ENCODE assay signal across 38 cellular contexts in genomic region chr10:27833792-27834191, GRCh38.
"Had no signal": no experiment of that assay in that cellular context is flagged by ENCODE, and none has a peak within 500 bp of the region (broad histone marks: within the 10 kb centered on the region; RNA-seq: fewer than 3 reads in every experiment).

No MANE protein-coding gene starts in this region.

- DNase-seq: activated CD4-positive, alpha-beta memory T cell treated with anti-CD3 and anti-CD28 coated beads, Interleukin-2, amount 10 ng/mL, durations not matched to agents 7 days and 5 days; activated CD4-positive, alpha-beta T cell treated with anti-CD3 and anti-CD28 coated beads for 1 hour; activated CD4-positive, alpha-beta T cell treated with anti-CD3 and anti-CD28 coated beads for 36 hours; activated CD4-positive, alpha-beta T cell treated with anti-CD3 and anti-CD28 coated beads for 48 hours; activated CD4-positive, alpha-beta T cell treated with anti-CD3 and anti-CD28 coated beads, Interleukin-2, amount 10 ng/mL, durations not matched to agents 7 days and 5 days; activated CD4-positive, alpha-beta T cell treated with anti-CD3 and anti-CD28 coated beads, Interleukin-2, amount 50 U/mL, for 48 hours; activated CD4-positive, CD25-positive, alpha-beta regulatory T cell; activated CD8-positive, alpha-beta memory T cell treated with anti-CD3 and anti-CD28 coated beads for 24 hours; activated CD8-positive, alpha-beta memory T cell treated with anti-CD3 and anti-CD28 coated beads, Interleukin-2, amount 10 ng/mL, durations not matched to agents 7 days and 5 days; activated CD8-positive, alpha-beta memory T cell treated with anti-CD3 and anti-CD28 coated beads, Interleukin-2, amount 50 U/mL, for 48 hours; activated CD8-positive, alpha-beta T cell treated with anti-CD3 and anti-CD28 coated beads, Interleukin-2, amount 10 ng/mL, durations not matched to agents 7 days and 5 days; activated effector memory CD4-positive, alpha-beta T cell treated with Interleukin-2 at 50 U/mL for 16 hours; activated gamma-delta T cell; activated naive CD4-positive, alpha-beta T cell treated with anti-CD3 and anti-CD28 coated beads, Interleukin-2, amount 10 ng/mL, durations not matched to agents 7 days and 5 days; activated naive CD4-positive, alpha-beta T cell treated with Interleukin-2 at 50 U/mL for 16 hours; activated naive CD8-positive, alpha-beta T cell treated with anti-CD3 and anti-CD28 coated beads, Interleukin-2, amount 10 ng/mL, durations not matched to agents 7 days and 5 days; activated naive CD8-positive, alpha-beta T cell treated with anti-CD3 and anti-CD28 coated beads, Interleukin-2, amount 50 U/mL, for 24 hours; activated T-cell treated with anti-CD3 and anti-CD28 coated beads, Interleukin-2, amount 50 U/mL, for 24 hours; activated T-cell treated with anti-CD3 and anti-CD28 coated beads, Interleukin-2, amount 50 U/mL, for 48 hours; amygdala; anterior cingulate cortex; caudate nucleus; cerebellar nuclear complex; T-helper 1 cell; T-helper 2 cell; T-helper 9 cell had no signal

- H3K27ac Mint-ChIP-seq: activated CD4-positive, alpha-beta memory T cell treated with anti-CD3 and anti-CD28 coated beads, Interleukin-2, amount 10 ng/mL, durations not matched to agents 7 days and 5 days; activated CD4-positive, alpha-beta T cell treated with anti-CD3 and anti-CD28 coated beads for 36 hours; activated CD4-positive, alpha-beta T cell treated with anti-CD3 and anti-CD28 coated beads, Interleukin-2, amount 10 ng/mL, durations not matched to agents 7 days and 5 days; activated CD8-positive, alpha-beta memory T cell treated with anti-CD3 and anti-CD28 coated beads, Interleukin-2, amount 10 ng/mL, durations not matched to agents 7 days and 5 days; activated CD8-positive, alpha-beta T cell treated with anti-CD3 and anti-CD28 coated beads, Interleukin-2, amount 10 ng/mL, durations not matched to agents 7 days and 5 days; activated naive CD4-positive, alpha-beta T cell treated with anti-CD3 and anti-CD28 coated beads, Interleukin-2, amount 10 ng/mL, durations not matched to agents 7 days and 5 days; activated naive CD4-positive, alpha-beta T cell treated with anti-CD3 and anti-CD28 coated beads, Interleukin-2, amount 50 U/mL, for 24 hours; activated naive CD8-positive, alpha-beta T cell; activated naive CD8-positive, alpha-beta T cell treated with anti-CD3 and anti-CD28 coated beads, Interleukin-2, amount 10 ng/mL, durations not matched to agents 7 days and 5 days; activated naive CD8-positive, alpha-beta T cell treated with anti-CD3 and anti-CD28 coated beads, Interleukin-2, amount 50 U/mL, for 24 hours; activated T-cell treated with anti-CD3 and anti-CD28 coated beads, Interleukin-2, amount 50 U/mL, for 24 hours; activated T-helper 2 cell treated with anti-CD3 and anti-CD28 coated beads, Interferon-gamma antibody, Interleukin-2, Interleukin-4, amounts not matched to agents 10 μg/mL and 5 μg/mL and 100 μg/mL, durations not matched to agents 14 hours and 24 hours and 36 hours; brain; T-helper 1 cell treated with Interleukin-12 subunit alpha and Interleukin-12 subunit beta and Interleukin-4 antibody, amounts not matched to agents 30 μg/mL and 1 μg/mL, for 36 hours; T-helper 2 cell treated with Interferon-gamma antibody and Interleukin-4, amounts not matched to agents 5 μg/mL and 100 μg/mL, for 36 hours had no signal

- FAIRE-seq: TTC549 had no signal

- H3K4me3 ChIP-seq: ascending aorta, cardiac muscle cell had no signal

- H3K27me3 ChIP-seq: ascending aorta, cardiac muscle cell had no signal

- H3K36me3 ChIP-seq: ascending aorta, cardiac muscle cell had no signal

- H3K36me3 Mint-ChIP-seq: activated CD8-positive, alpha-beta memory T cell treated with anti-CD3 and anti-CD28 coated beads, Interleukin-2, amount 10 ng/mL, durations not matched to agents 7 days and 5 days; activated naive CD4-positive, alpha-beta T cell treated with anti-CD3 and anti-CD28 coated beads, Interleukin-2, amount 10 ng/mL, durations not matched to agents 7 days and 5 days; activated naive CD4-positive, alpha-beta T cell treated with anti-CD3 and anti-CD28 coated beads, Interleukin-2, amount 50 U/mL, for 24 hours; activated naive CD8-positive, alpha-beta T cell; activated naive CD8-positive, alpha-beta T cell treated with anti-CD3 and anti-CD28 coated beads, Interleukin-2, amount 10 ng/mL, durations not matched to agents 7 days and 5 days; brain had no signal

- H3K27me3 Mint-ChIP-seq: activated naive CD4-positive, alpha-beta T cell treated with anti-CD3 and anti-CD28 coated beads, Interleukin-2, amount 50 U/mL, for 24 hours had no signal

- H3K9me3 ChIP-seq: ascending aorta had no signal

- ATAC-seq: activated CD4-positive, alpha-beta T cell treated with anti-CD3 and anti-CD28 coated beads for 36 hours; activated CD4-positive, CD25-positive, alpha-beta regulatory T cell treated with anti-CD3 and anti-CD28 coated beads, Interleukin-2, amount 50 U/mL, for 24 hours; activated CD8-positive, alpha-beta memory T cell treated with anti-CD3 and anti-CD28 coated beads, Interleukin-2, amount 10 ng/mL, durations not matched to agents 7 days and 5 days; activated CD8-positive, alpha-beta T cell treated with anti-CD3 and anti-CD28 coated beads, Interleukin-2, amount 10 ng/mL, durations not matched to agents 7 days and 5 days; activated naive CD8-positive, alpha-beta T cell treated with anti-CD3 and anti-CD28 coated beads, Interleukin-2, amount 50 U/mL, for 24 hours had no signal

- H3K9me3 Mint-ChIP-seq: activated CD4-positive, alpha-beta memory T cell treated with anti-CD3 and anti-CD28 coated beads, Interleukin-2, amount 10 ng/mL, durations not matched to agents 7 days and 5 days; activated CD4-positive, alpha-beta T cell treated with anti-CD3 and anti-CD28 coated beads, Interleukin-2, amount 10 ng/mL, durations not matched to agents 7 days and 5 days; activated naive CD4-positive, alpha-beta T cell treated with anti-CD3 and anti-CD28 coated beads, Interleukin-2, amount 10 ng/mL, durations not matched to agents 7 days and 5 days; activated naive CD4-positive, alpha-beta T cell treated with anti-CD3 and anti-CD28 coated beads, Interleukin-2, amount 50 U/mL, for 24 hours; activated naive CD8-positive, alpha-beta T cell treated with anti-CD3 and anti-CD28 coated beads, Interleukin-2, amount 10 ng/mL, durations not matched to agents 7 days and 5 days; activated naive CD8-positive, alpha-beta T cell treated with anti-CD3 and anti-CD28 coated beads, Interleukin-2, amount 50 U/mL, for 24 hours; activated T-cell treated with anti-CD3 and anti-CD28 coated beads, Interleukin-2, amount 50 U/mL, for 24 hours; activated T-helper 2 cell treated with anti-CD3 and anti-CD28 coated beads, Interferon-gamma antibody, Interleukin-2, Interleukin-4, amounts not matched to agents 10 μg/mL and 5 μg/mL and 100 μg/mL, durations not matched to agents 14 hours and 24 hours and 36 hours; brain; central memory CD8-positive, alpha-beta T cell; T-helper 1 cell treated with Interleukin-12 subunit alpha and Interleukin-12 subunit beta and Interleukin-4 antibody, amounts not matched to agents 30 μg/mL and 1 μg/mL, for 36 hours; T-helper 2 cell treated with Interferon-gamma antibody and Interleukin-4, amounts not matched to agents 5 μg/mL and 100 μg/mL, for 36 hours had no signal

- H3K4me1 Mint-ChIP-seq: activated CD4-positive, alpha-beta memory T cell treated with anti-CD3 and anti-CD28 coated beads, Interleukin-2, amount 10 ng/mL, durations not matched to agents 7 days and 5 days; activated CD4-positive, alpha-beta T cell treated with anti-CD3 and anti-CD28 coated beads for 36 hours; activated CD4-positive, alpha-beta T cell treated with anti-CD3 and anti-CD28 coated beads, Interleukin-2, amount 10 ng/mL, durations not matched to agents 7 days and 5 days; activated CD8-positive, alpha-beta memory T cell treated with anti-CD3 and anti-CD28 coated beads, Interleukin-2, amount 10 ng/mL, durations not matched to agents 7 days and 5 days; activated naive CD4-positive, alpha-beta T cell treated with anti-CD3 and anti-CD28 coated beads, Interleukin-2, amount 10 ng/mL, durations not matched to agents 7 days and 5 days; activated naive CD4-positive, alpha-beta T cell treated with anti-CD3 and anti-CD28 coated beads, Interleukin-2, amount 50 U/mL, for 24 hours; activated naive CD8-positive, alpha-beta T cell treated with anti-CD3 and anti-CD28 coated beads, Interleukin-2, amount 10 ng/mL, durations not matched to agents 7 days and 5 days; activated naive CD8-positive, alpha-beta T cell treated with anti-CD3 and anti-CD28 coated beads, Interleukin-2, amount 50 U/mL, for 24 hours; brain; central memory CD8-positive, alpha-beta T cell had no signal

- H3K27ac ChIP-seq: ascending aorta, cardiac muscle cell, VCaP had no signal

- H3K4me3 Mint-ChIP-seq: activated CD4-positive, alpha-beta memory T cell treated with anti-CD3 and anti-CD28 coated beads, Interleukin-2, amount 10 ng/mL, durations not matched to agents 7 days and 5 days; activated CD4-positive, alpha-beta T cell treated with anti-CD3 and anti-CD28 coated beads for 36 hours; activated CD4-positive, alpha-beta T cell treated with anti-CD3 and anti-CD28 coated beads, Interleukin-2, amount 10 ng/mL, durations not matched to agents 7 days and 5 days; activated CD8-positive, alpha-beta memory T cell treated with anti-CD3 and anti-CD28 coated beads, Interleukin-2, amount 10 ng/mL, durations not matched to agents 7 days and 5 days; activated CD8-positive, alpha-beta T cell treated with anti-CD3 and anti-CD28 coated beads, Interleukin-2, amount 10 ng/mL, durations not matched to agents 7 days and 5 days; activated naive CD4-positive, alpha-beta T cell treated with anti-CD3 and anti-CD28 coated beads, Interleukin-2, amount 10 ng/mL, durations not matched to agents 7 days and 5 days; activated naive CD4-positive, alpha-beta T cell treated with anti-CD3 and anti-CD28 coated beads, Interleukin-2, amount 50 U/mL, for 24 hours; activated naive CD8-positive, alpha-beta T cell; activated naive CD8-positive, alpha-beta T cell treated with anti-CD3 and anti-CD28 coated beads, Interleukin-2, amount 10 ng/mL, durations not matched to agents 7 days and 5 days; activated naive CD8-positive, alpha-beta T cell treated with anti-CD3 and anti-CD28 coated beads, Interleukin-2, amount 50 U/mL, for 24 hours; activated T-cell treated with anti-CD3 and anti-CD28 coated beads, Interleukin-2, amount 50 U/mL, for 24 hours; brain; central memory CD8-positive, alpha-beta T cell; T-helper 1 cell treated with Interleukin-12 subunit alpha and Interleukin-12 subunit beta and Interleukin-4 antibody, amounts not matched to agents 30 μg/mL and 1 μg/mL, for 36 hours; T-helper 2 cell treated with Interferon-gamma antibody and Interleukin-4, amounts not matched to agents 5 μg/mL and 100 μg/mL, for 36 hours had no signal
